1 cellular context compared by ENCODE assay signal in genomic region chr2:237132799-237133198, GRCh38.
TF ChIP-seq lines count a peak whose summit lies in the region.

No MANE protein-coding gene starts in this region.

TF ChIP-seq in HepG2, 621 proteins besides CTCF, POLR2A, EP300 and RAD21 (continued from another document and continues in another):
- TF ChIP-seq HOMEZ (CRISPR knock-in tag; IDR thresholded peaks at IDR 0.05; ENCODE audit: low read depth) (peak; percentile 23; the same call in 1 of the 2 replicates), ZNF792 (CRISPR knock-in tag; IDR thresholded peaks at IDR 0.05) (no peak), ZNF253 (CRISPR knock-in tag; IDR thresholded peaks at IDR 0.05; ENCODE audit: borderline replicate concordance) (no peak), ZNF574 (CRISPR knock-in tag; IDR thresholded peaks at IDR 0.05) (peak; percentile 49; the same call in 1 of the 2 replicates), HOXA5 (CRISPR knock-in tag; IDR thresholded peaks at IDR 0.05) (no peak), EEA1 (CRISPR knock-in tag; IDR thresholded peaks at IDR 0.05; ENCODE audit: borderline replicate concordance) (no peak), ARNT2 (CRISPR knock-in tag; IDR thresholded peaks at IDR 0.05; ENCODE audit: low read depth) (no peak), CEBPG (CRISPR knock-in tag; IDR thresholded peaks at IDR 0.05) (0 out of 2 replicates have a peak, but pooled peaks have one; percentile 20), ZNF790 (CRISPR knock-in tag; IDR thresholded peaks at IDR 0.05; ENCODE audit: borderline replicate concordance) (no peak), NR2F6 (IDR thresholded peaks at IDR 0.05) (peak; percentile 41; the same call in 1 of the 2 replicates), NR2F6 (CRISPR knock-in tag; IDR thresholded peaks at IDR 0.05) (peak; percentile 59), ZSCAN12 (CRISPR knock-in tag; IDR thresholded peaks at IDR 0.05) (no peak), NFATC3 (CRISPR knock-in tag; IDR thresholded peaks at IDR 0.05) (no peak), ZBTB33 (CRISPR knock-in tag; IDR thresholded peaks at IDR 0.05) (peak; percentile 53), ZNF282 (IDR thresholded peaks at IDR 0.05; ENCODE audit: partially characterized antibody) (no peak), ARID3A (IDR thresholded peaks at IDR 0.05; ENCODE audit: low read depth, low read length) (no peak), ZFP41 (CRISPR knock-in tag; IDR thresholded peaks at IDR 0.05; ENCODE audit: borderline replicate concordance) (no peak), CHD2 (IDR thresholded peaks at IDR 0.05; ENCODE audit: low read depth, low read length) (no peak), HIVEP1 (CRISPR knock-in tag; IDR thresholded peaks at IDR 0.05) (no peak), ELF4 (CRISPR knock-in tag; IDR thresholded peaks at IDR 0.05; ENCODE audit: borderline replicate concordance) (no peak), RNF219 (CRISPR knock-in tag; IDR thresholded peaks at IDR 0.05) (no peak), PCBP1 (IDR thresholded peaks at IDR 0.05; ENCODE audit: borderline replicate concordance, low read depth, low read length) (no peak), ZNF280D (CRISPR knock-in tag; IDR thresholded peaks at IDR 0.05) (no peak), SRSF9 (IDR thresholded peaks at IDR 0.05; ENCODE audit: borderline replicate concordance, insufficient read depth, low read depth, low read length, poor library complexity, severe bottlenecking) (no peak), ASH2L (IDR thresholded peaks at IDR 0.05; ENCODE audit: insufficient read length, low read depth, low read length) (no peak), FIP1L1 (IDR thresholded peaks at IDR 0.05; ENCODE audit: borderline replicate concordance, insufficient read depth, low read depth, low read length) (no peak), EZH2 (conservative IDR thresholded peaks at IDR 0.05; ENCODE audit: low read depth, low read length) (no peak), NR3C1 (CRISPR knock-in tag; IDR thresholded peaks at IDR 0.05) (no peak), ZNF234 (CRISPR knock-in tag; conservative IDR thresholded peaks at IDR 0.05) (no peak)
- TF ChIP-seq, protein P1, sequence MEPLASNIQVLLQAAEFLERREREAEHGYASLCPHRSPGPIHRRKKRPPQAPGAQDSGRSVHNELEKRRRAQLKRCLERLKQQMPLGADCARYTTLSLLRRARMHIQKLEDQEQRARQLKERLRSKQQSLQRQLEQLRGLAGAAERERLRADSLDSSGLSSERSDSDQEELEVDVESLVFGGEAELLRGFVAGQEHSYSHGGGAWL (CRISPR knock-in tag; IDR thresholded peaks at IDR 0.05) = no peak
- TF ChIP-seq, protein P2, sequence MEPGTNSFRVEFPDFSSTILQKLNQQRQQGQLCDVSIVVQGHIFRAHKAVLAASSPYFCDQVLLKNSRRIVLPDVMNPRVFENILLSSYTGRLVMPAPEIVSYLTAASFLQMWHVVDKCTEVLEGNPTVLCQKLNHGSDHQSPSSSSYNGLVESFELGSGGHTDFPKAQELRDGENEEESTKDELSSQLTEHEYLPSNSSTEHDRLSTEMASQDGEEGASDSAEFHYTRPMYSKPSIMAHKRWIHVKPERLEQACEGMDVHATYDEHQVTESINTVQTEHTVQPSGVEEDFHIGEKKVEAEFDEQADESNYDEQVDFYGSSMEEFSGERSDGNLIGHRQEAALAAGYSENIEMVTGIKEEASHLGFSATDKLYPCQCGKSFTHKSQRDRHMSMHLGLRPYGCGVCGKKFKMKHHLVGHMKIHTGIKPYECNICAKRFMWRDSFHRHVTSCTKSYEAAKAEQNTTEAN (CRISPR knock-in tag; conservative IDR thresholded peaks at IDR 0.05) = no peak
- TF ChIP-seq, protein P3, sequence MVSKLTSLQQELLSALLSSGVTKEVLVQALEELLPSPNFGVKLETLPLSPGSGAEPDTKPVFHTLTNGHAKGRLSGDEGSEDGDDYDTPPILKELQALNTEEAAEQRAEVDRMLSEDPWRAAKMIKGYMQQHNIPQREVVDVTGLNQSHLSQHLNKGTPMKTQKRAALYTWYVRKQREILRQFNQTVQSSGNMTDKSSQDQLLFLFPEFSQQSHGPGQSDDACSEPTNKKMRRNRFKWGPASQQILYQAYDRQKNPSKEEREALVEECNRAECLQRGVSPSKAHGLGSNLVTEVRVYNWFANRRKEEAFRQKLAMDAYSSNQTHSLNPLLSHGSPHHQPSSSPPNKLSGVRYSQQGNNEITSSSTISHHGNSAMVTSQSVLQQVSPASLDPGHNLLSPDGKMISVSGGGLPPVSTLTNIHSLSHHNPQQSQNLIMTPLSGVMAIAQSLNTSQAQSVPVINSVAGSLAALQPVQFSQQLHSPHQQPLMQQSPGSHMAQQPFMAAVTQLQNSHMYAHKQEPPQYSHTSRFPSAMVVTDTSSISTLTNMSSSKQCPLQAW (CRISPR knock-in tag; IDR thresholded peaks at IDR 0.05) = peak; percentile 15; the same call in 1 of the 2 replicates
- TF ChIP-seq, protein P4, sequence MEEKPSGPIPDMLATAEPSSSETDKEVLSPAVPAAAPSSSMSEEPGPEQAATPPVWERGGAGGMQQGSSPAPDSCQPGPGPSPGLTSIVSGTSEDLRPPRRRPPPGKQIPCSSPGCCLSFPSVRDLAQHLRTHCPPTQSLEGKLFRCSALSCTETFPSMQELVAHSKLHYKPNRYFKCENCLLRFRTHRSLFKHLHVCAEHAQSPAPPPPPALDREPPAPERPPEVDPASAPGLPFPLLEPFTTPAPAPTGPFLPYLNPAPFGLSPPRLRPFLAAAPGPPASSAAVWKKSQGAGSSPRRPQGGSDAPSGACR (CRISPR knock-in tag; IDR thresholded peaks at IDR 0.05) = no peak
